In genomic region chr2:239322414-239323086, GRCh38 we compare ENCODE assay signal across 9 cellular contexts.
DNase-seq lines count a peak whose midpoint lies in the region; ATAC-seq and TF ChIP-seq lines count a peak whose summit lies in the region.
"Had no signal": no experiment of that assay in that cellular context is flagged by ENCODE, and none has a peak within 500 bp of the region (broad histone marks: within the 10 kb centered on the region; RNA-seq: fewer than 3 reads in every experiment).

No MANE protein-coding gene starts in this region.

- peak in 6 of 7 experiments; percentile 25 to 61 (median 52) for DNase-seq in CD8-positive, alpha-beta T cell
- DNase-seq in MG63 (peak; percentile 58), astrocyte of the hippocampus (ENCODE audit: low read depth, low spot score) (peak; percentile 61), WERI-Rb-1 (no peak), OCI-M2 (lab: John Stamatoyannopoulos, UW; ENCODE audit: unreplicated experiment) (no peak), nucleus accumbens (lab: John Stamatoyannopoulos, UW) (no peak)
- peak in 1 of 9 donors; percentile 30 for DNase-seq in naive thymus-derived CD4-positive, alpha-beta T cell
- DNase-seq: activated B cell treated with CpG ODN at 0.5 μM for 24 hours had no signal

- POLR2A ChIA-PET in CD8-positive, alpha-beta T cell (lab: Charles Lee), result interaction anchor here (0.7 to 2.1 kb wide), 10 partner anchors 9 to 58 kb away, joined by 3 to 9 read pairs (median 3); no protein-coding TSS in a partner anchor
- POLR2A ChIA-PET in naive thymus-derived CD4-positive, alpha-beta T cell (lab: Charles Lee), result interaction anchor here (1.0 to 6.6 kb wide), 8 partner anchors 9 to 79 kb away, joined by 3 to 80 read pairs (median 8); partner anchors contain the start of gene HDAC4

- peak overlapping the region; percentile 15 for H3K4me3 Mint-ChIP-seq in CD8-positive, alpha-beta T cell
- H3K4me3 Mint-ChIP-seq in naive thymus-derived CD4-positive, alpha-beta T cell, result peak overlapping the region; percentile 7 to 96 (median 74)
- H3K4me3 Mint-ChIP-seq: activated B cell treated with CpG ODN at 0.5 μM for 24 hours had no signal

- H3K36me3 ChIP-seq in CD8-positive, alpha-beta T cell (ENCODE audit: insufficient read depth, low read length), result no peaks in the 10 kb centered on the region
- H3K36me3 ChIP-seq in MG63 (peaks cover 3% of the 10 kb centered on the region), WERI-Rb-1 (no peaks in the 10 kb centered on the region)
- no peaks in the 10 kb centered on the region for H3K36me3 ChIP-seq in naive thymus-derived CD4-positive, alpha-beta T cell (ENCODE audit: control insufficient read depth in 2 of 3, insufficient read depth in 3 of 3, low read length in 3 of 3)

- CTCF ChIA-PET in CD8-positive, alpha-beta T cell (lab: Charles Lee), result interaction anchor here (0.6 to 1.8 kb wide), 8 partner anchors 12 to 589 kb away, joined by 3 to 5 read pairs (median 4); no protein-coding TSS in a partner anchor
- CTCF ChIA-PET in naive thymus-derived CD4-positive, alpha-beta T cell (lab: Charles Lee), result interaction anchor here (0.9 to 1.5 kb wide), 3 partner anchors 55 to 76 kb away, joined by 3 to 5 read pairs (median 3); no protein-coding TSS in a partner anchor

- H3K36me3 Mint-ChIP-seq in CD8-positive, alpha-beta T cell, result no peaks in the 10 kb centered on the region
- H3K36me3 Mint-ChIP-seq in naive thymus-derived CD4-positive, alpha-beta T cell, result peaks cover 4 to 33% (median 12%) of the 10 kb centered on the region in 5 donors

- H3K27ac Mint-ChIP-seq in CD8-positive, alpha-beta T cell, result peak overlapping the region; percentile 95
- peak overlapping the region; percentile 93 to 100 (median 98) for H3K27ac Mint-ChIP-seq in naive thymus-derived CD4-positive, alpha-beta T cell
- H3K27ac Mint-ChIP-seq: activated B cell treated with CpG ODN at 0.5 μM for 24 hours had no signal

- H3K27me3 ChIP-seq in CD8-positive, alpha-beta T cell (ENCODE audit: insufficient read depth, low read length), result no peaks in the 10 kb centered on the region
- H3K27me3 ChIP-seq in MG63 (no peaks in the 10 kb centered on the region), WERI-Rb-1 (ENCODE audit: insufficient read depth, low read depth, severe bottlenecking) (no peaks in the 10 kb centered on the region)
- H3K27me3 ChIP-seq in naive thymus-derived CD4-positive, alpha-beta T cell (ENCODE audit: control insufficient read depth in 2 of 2, insufficient read depth in 2 of 2, low read length in 2 of 2), result no peaks in the 10 kb centered on the region

- TF ChIP-seq CTCF in CD8-positive, alpha-beta T cell (IDR thresholded peaks at IDR 0.05), result no peak
- no peak for TF ChIP-seq CTCF in WERI-Rb-1 (IDR thresholded peaks at IDR 0.05; ENCODE audit: low read depth, low read length)

- ATAC-seq in CD8-positive, alpha-beta T cell, result peak; percentile 4
- ATAC-seq in naive thymus-derived CD4-positive, alpha-beta T cell, result no peak
- no peak for ATAC-seq in HG02642 (IDR thresholded peaks at IDR 0.05; ENCODE audit: poor library complexity, unreplicated experiment)

- H3K4me1 ChIP-seq in CD8-positive, alpha-beta T cell (ENCODE audit: insufficient read depth, low read length), result peaks cover 85% of the 10 kb centered on the region
- peaks cover 29 to 53% of the 10 kb centered on the region in 2 donors for H3K4me1 ChIP-seq in naive thymus-derived CD4-positive, alpha-beta T cell (ENCODE audit: control insufficient read depth in 2 of 2, insufficient read depth in 2 of 2, low read length in 2 of 2)

- H3K9me3 Mint-ChIP-seq in CD8-positive, alpha-beta T cell, result no peaks in the 10 kb centered on the region
- H3K9me3 Mint-ChIP-seq in naive thymus-derived CD4-positive, alpha-beta T cell, result peaks cover 0 to 5% (median 0%) of the 10 kb centered on the region in 11 donors
- H3K9me3 Mint-ChIP-seq: activated B cell treated with CpG ODN at 0.5 μM for 24 hours had no signal

- peak overlapping the region; percentile 55 for H3K27ac ChIP-seq in CD8-positive, alpha-beta T cell (ENCODE audit: low read depth, low read length)
- peak overlapping the region; percentile 66 for H3K27ac ChIP-seq in naive thymus-derived CD4-positive, alpha-beta T cell (ENCODE audit: low read depth, low read length)
- no peak overlapping the region for H3K27ac ChIP-seq in WERI-Rb-1

- peak overlapping the region; percentile 4 for H3K4me3 ChIP-seq in CD8-positive, alpha-beta T cell (ENCODE audit: low read depth, low read length)
- H3K4me3 ChIP-seq in MG63 (no peak overlapping the region), WERI-Rb-1 (ENCODE audit: low read depth, low read length) (no peak overlapping the region)
- peak overlapping the region; percentile 19 for H3K4me3 ChIP-seq in naive thymus-derived CD4-positive, alpha-beta T cell (ENCODE audit: low read length)

- intact Hi-C loops in CD8-positive, alpha-beta T cell (cut with DNase I, micrococcal nuclease), result loop anchor here (1.0 to 5.0 kb wide), 3 partner anchors 25 to 58 kb away; no protein-coding TSS in a partner anchor
- intact Hi-C loops in naive thymus-derived CD4-positive, alpha-beta T cell (cut with micrococcal nuclease), result loop anchor here (1.0 to 5.0 kb wide), 3 partner anchors 35 to 55 kb away; no protein-coding TSS in a partner anchor

- peaks cover 74% of the 10 kb centered on the region for H3K4me1 Mint-ChIP-seq in CD8-positive, alpha-beta T cell (ENCODE audit: low read depth)
- H3K4me1 Mint-ChIP-seq in naive thymus-derived CD4-positive, alpha-beta T cell, result peaks cover 42 to 94% (median 83%) of the 10 kb centered on the region in 7 donors

- no peaks in the 10 kb centered on the region for H3K27me3 Mint-ChIP-seq in CD8-positive, alpha-beta T cell (ENCODE audit: low read depth)
- H3K27me3 Mint-ChIP-seq in naive thymus-derived CD4-positive, alpha-beta T cell, result no peaks in the 10 kb centered on the region
- H3K27me3 Mint-ChIP-seq: activated B cell treated with CpG ODN at 0.5 μM for 24 hours had no signal

- no peaks in the 10 kb centered on the region for H3K9me3 ChIP-seq in CD8-positive, alpha-beta T cell (ENCODE audit: low read length)
- no peaks in the 10 kb centered on the region for H3K9me3 ChIP-seq in MG63
- H3K9me3 ChIP-seq in naive thymus-derived CD4-positive, alpha-beta T cell (ENCODE audit: control insufficient read depth in 2 of 3, low read length in 3 of 3), result no peaks in the 10 kb centered on the region
- H3K9me3 ChIP-seq in WERI-Rb-1 (ENCODE audit: severe bottlenecking), result no peaks in the 10 kb centered on the region

Comparison
In these comparisons a context has a peak if more than half of its experiments do, and no peak if none do; other contexts are left out.
1. DNase-seq: peak in CD8-positive, alpha-beta T cell (6 of 7), MG63 (single experiment) and astrocyte of the hippocampus (single experiment); none in WERI-Rb-1 (single experiment), OCI-M2 (single experiment) and nucleus accumbens (0 of 56).
2. H3K4me3 ChIP-seq: peak in CD8-positive, alpha-beta T cell (single experiment) and naive thymus-derived CD4-positive, alpha-beta T cell (single experiment); none in MG63 (single experiment) and WERI-Rb-1 (single experiment).